17 cellular contexts compared by ENCODE assay signal in the genomic region with DNA sequence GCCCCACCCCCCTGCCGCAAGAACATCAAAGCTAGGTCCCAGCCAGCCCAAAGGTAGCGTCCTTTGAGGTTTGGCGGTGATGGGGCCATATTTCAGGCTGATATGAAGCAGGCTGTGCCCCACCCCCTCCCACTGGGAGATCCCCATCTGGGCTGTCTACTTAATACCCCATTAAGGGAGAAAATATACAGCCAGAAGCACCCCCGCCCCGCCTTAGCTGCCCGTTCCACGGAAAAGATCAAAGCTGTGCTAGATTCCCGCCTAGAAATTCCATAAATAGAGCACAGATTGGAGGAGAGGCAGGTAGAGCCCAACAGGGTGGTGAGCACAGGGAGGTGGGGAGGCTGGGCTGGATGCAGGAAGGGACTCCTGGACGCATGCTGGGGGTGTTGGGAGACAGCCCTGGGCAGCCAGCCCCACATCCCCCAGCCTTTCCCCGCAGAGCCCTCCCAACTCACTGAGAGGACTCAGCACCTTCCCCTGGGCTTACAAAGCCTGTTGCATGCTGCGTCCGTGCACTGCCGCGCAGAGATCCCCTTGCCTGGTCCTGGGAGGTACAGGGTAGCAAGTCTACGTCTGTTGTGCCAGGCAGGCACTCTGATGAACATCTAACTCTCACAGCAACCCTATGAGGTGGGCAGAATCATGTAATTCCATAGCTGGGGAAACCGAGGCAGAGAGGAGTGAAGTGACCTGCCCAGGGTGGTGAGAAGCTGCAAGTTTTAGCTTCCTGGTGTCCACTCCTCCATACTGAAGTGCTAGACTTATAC. TPM values are rescaled to one million over a fixed set of nuclear protein-coding genes. Genes with fewer than 3 reads are reported as not detected.
A peak's percentile ranks its signal among the peaks of the same experiment; 100 is the strongest.
DNase-seq lines count a peak whose midpoint lies in the region; ATAC-seq lines count a peak whose summit lies in the region.
"Had no signal": no experiment of that assay in that cellular context is flagged by ENCODE, and none has a peak within 500 bp of the region (broad histone marks: within the 10 kb centered on the region; RNA-seq: fewer than 3 reads in every experiment).

No MANE protein-coding gene starts in this region.

- H3K9me3 ChIP-seq in BLaER1 (no peaks in the 10 kb centered on the region), iPS-18a (ENCODE audit: control insufficient read depth, low read depth, low read length) (no peaks in the 10 kb centered on the region)

- peak overlapping the region; percentile 42 for H3K27ac ChIP-seq in BLaER1
- no peak overlapping the region for H3K27ac ChIP-seq in iPS-18a (ENCODE audit: low read length)

- DNase-seq in H7 (peak; percentile 71), NCI-H82 treated with DMSO at 0.1 percent for 48 hours (lab: John Stamatoyannopoulos, UW; ENCODE audit: unreplicated experiment) (peak; percentile 57), NCI-H774 (lab: John Stamatoyannopoulos, UW) (no peak), NCI-H2196 treated with DMSO at 0.1 percent for 48 hours (lab: John Stamatoyannopoulos, UW; ENCODE audit: unreplicated experiment) (no peak)
- no peak for DNase-seq in activated effector memory CD4-positive, alpha-beta T cell treated with anti-CD3 and anti-CD28 coated beads, Interleukin-2, amount 50 U/mL, for 16 hours
- DNase-seq: activated CD4-positive, CD25-positive, alpha-beta regulatory T cell treated with anti-CD3 and anti-CD28 coated beads, Interleukin-2, amount 50 U/mL, for 72 hours; COR-L47; HCEC 1CT; kidney glomerular epithelial cell; NCI-H2081 treated with DMSO at 0.1 percent for 48 hours; Right ventricle myocardium superior; stimulated activated CD4-positive, alpha-beta T cell treated with anti-CD3 and anti-CD28 coated beads, Interleukin-4, amount 100 ng/mL, for 24 hours; stimulated activated CD8-positive, alpha-beta memory T cell treated with anti-CD3 and anti-CD28 coated beads, Interleukin-4, amount 100 ng/mL, for 48 hours had no signal

- ATAC-seq in GM21717 (IDR thresholded peaks at IDR 0.05; ENCODE audit: unreplicated experiment) = no peak
- ATAC-seq: sciatic nerve had no signal

- peak overlapping the region; percentile 100 for H3K4me2 ChIP-seq in BLaER1

- H3K36me3 ChIP-seq in BLaER1 = no peaks in the 10 kb centered on the region
- no peaks in the 10 kb centered on the region for H3K36me3 ChIP-seq in H7 (replicated peaks; ENCODE audit: control insufficient read depth, insufficient read depth, low read length)
- no peaks in the 10 kb centered on the region for H3K36me3 ChIP-seq in iPS-18a (ENCODE audit: control insufficient read depth, low read depth, low read length)

- H3K4me1 ChIP-seq in BLaER1 (peaks cover 98% of the 10 kb centered on the region), iPS-18a (ENCODE audit: control insufficient read depth, low read depth, low read length) (peaks cover 21% of the 10 kb centered on the region)

- peak overlapping the region; percentile 2; the same call in 1 of the 2 replicates for H3K9ac ChIP-seq in BLaER1
- no peak overlapping the region for H3K9ac ChIP-seq in iPS-18a (ENCODE audit: low read length)

- no peak overlapping the region for H3K4me3 ChIP-seq in BLaER1
- H3K4me3 ChIP-seq in H7 (ENCODE audit: insufficient read depth, low read depth, low read length) = peak overlapping the region; percentile 34
- H3K4me3 ChIP-seq in iPS-18a (ENCODE audit: low read length) = peak overlapping the region; percentile 43

- H3K27me3 ChIP-seq in BLaER1 = no peaks in the 10 kb centered on the region
- peaks cover 8% of the 10 kb centered on the region; the same call in 1 of the 2 replicates for H3K27me3 ChIP-seq in H7 (ENCODE audit: control insufficient read depth, insufficient read depth, low read length)
- H3K27me3 ChIP-seq in iPS-18a (ENCODE audit: control insufficient read depth, insufficient read depth, low read length) = peaks cover 40% of the 10 kb centered on the region

- H4K20me1 ChIP-seq in BLaER1 = 0 out of 2 replicates have a peak, but pooled peaks cover 10% of the 10 kb centered on the region

RNA-seq across cellular contexts. Expression of gene TCF20, which starts 33.8 kb away (rescaled TPM):
- 39.8 and 56.4 TPM in 2 replicates for total RNA-seq in H7 (2014; rRNA removed; shearing (Covaris generic))

Comparison
In these comparisons a context has a peak if more than half of its experiments do, and no peak if none do; other contexts are left out.
1. DNase-seq: peak in H7 (single experiment) and NCI-H82 treated with DMSO at 0.1 percent for 48 hours (single experiment); none in activated effector memory CD4-positive, alpha-beta T cell treated with anti-CD3 and anti-CD28 coated beads, Interleukin-2, amount 50 U/mL, for 16 hours (single experiment), NCI-H774 (single experiment) and NCI-H2196 treated with DMSO at 0.1 percent for 48 hours (single experiment).